1 cellular context compared by ENCODE assay signal in the genomic region with DNA sequence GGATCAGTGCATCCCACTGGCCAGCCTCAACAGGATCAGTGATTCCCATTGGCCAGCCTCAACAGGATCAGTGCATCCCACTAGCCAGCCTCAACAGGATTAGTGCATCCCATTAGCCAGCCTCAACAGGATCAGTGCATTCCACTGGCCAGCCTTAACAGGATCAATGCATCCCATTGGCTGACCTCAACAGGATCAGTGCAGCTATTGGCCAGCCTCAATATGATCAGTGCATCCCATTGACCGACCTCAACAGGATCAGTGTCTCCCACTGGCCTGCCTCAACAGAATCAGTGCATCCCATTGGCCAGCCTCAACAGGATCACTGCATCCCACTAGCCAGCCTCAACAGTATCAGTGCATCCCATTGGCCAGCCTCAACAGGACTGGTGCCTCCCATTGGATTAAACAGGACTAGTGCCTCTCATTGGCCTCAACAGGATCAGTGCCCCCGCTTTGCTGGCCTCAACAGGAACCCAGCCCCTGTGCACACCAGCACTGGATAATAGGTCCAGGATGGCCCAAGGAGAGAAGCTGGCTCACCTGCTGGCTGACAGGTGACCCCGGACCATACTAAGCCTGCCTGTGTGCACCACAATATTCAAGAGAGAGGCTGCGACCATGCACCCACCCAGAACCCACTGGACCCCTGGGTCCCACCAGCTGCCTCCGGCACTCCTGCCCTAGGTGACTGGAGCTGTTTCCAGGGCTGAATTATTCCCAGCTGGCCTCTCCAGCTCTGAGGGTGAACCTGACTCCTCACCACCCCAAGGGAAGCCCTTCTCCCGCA.
TF ChIP-seq lines count a peak whose summit lies in the region.

No MANE protein-coding gene starts in this region.

TF ChIP-seq in HEK293, 187 proteins besides CTCF, POLR2A, EP300 and RAD21:
- TF ChIP-seq ZNF654 (tag by site-specific recombination; IDR thresholded peaks at IDR 0.05; ENCODE audit: low read depth): no peak
- peak; percentile 27; the same call in 1 of the 2 replicates for TF ChIP-seq SP2 (tag by site-specific recombination; IDR thresholded peaks at IDR 0.05)
- TF ChIP-seq, protein P1, sequence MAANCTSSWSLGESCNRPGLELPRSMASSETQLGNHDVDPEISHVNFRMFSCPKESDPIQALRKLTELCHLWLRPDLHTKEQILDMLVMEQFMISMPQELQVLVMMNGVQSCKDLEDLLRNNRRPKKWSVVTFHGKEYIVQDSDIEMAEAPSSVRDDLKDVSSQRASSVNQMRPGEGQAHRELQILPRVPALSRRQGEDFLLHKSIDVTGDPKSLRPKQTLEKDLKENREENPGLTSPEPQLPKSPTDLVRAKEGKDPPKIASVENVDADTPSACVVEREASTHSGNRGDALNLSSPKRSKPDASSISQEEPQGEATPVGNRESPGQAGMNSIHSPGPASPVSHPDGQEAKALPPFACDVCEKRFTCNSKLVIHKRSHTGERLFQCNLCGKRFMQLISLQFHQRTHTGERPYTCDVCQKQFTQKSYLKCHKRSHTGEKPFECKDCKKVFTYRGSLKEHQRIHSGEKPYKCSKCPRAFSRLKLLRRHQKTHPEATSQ (tag by site-specific recombination; IDR thresholded peaks at IDR 0.05): no peak
